Comparison of ENCODE assay signal across 9 cellular contexts in the genomic region with DNA sequence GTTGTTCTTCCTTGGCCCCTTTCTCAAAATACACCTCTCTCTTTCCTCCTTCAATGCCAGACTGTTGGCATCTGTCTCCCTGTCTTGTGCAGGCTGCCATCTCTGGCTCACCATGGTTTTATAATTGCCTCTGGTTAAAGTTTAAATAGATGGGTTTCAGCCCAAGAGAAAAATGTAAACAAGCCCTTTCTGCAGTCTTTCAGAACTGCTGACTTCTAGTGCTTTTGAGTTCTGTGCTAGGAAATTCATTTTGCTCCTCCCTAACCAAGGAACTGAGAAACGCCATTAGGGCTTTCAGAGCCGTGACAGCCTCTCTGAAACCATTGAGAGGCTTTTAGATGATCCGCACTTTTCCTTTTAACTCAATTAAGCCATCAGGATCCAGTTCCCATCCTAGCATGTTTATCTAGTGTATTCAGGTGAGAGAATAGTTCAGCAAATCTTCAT.
A peak's percentile ranks its signal among the peaks of the same experiment; 100 is the strongest.
DNase-seq lines count a peak whose midpoint lies in the region; ATAC-seq and TF ChIP-seq lines count a peak whose summit lies in the region.
"Had no signal": no experiment of that assay in that cellular context is flagged by ENCODE, and none has a peak within 500 bp of the region (broad histone marks: within the 10 kb centered on the region; RNA-seq: fewer than 3 reads in every experiment).

No MANE protein-coding gene starts in this region.

- CTCF ChIA-PET in T-cell (lab: Charles Lee) = no interaction called here

- H2AFZ ChIP-seq in H9 (ENCODE audit: low read length) = no peak overlapping the region

- no peaks in the 10 kb centered on the region for H3K23me2 ChIP-seq in H9 (ENCODE audit: insufficient read length, low read depth, low read length, poor library complexity, severe bottlenecking)

- peak overlapping the region in 1 of 4 donors; percentile 5 for H3K4me3 ChIP-seq in transverse colon
- H3K4me3 ChIP-seq: BLaER1 had no signal

- POLR2A ChIA-PET in T-cell (lab: Charles Lee) = interaction anchor here in 1 of 2 donors (0.6 kb wide), 1 partner anchor 35 kb away, joined by 3 read pairs; no protein-coding TSS in a partner anchor

- H2BK120ac ChIP-seq in H9 (ENCODE audit: low read depth, low read length, poor library complexity, severe bottlenecking) = no peak overlapping the region

- no peak overlapping the region for H3K4me3 Mint-ChIP-seq in activated T-cell treated with anti-CD3 and anti-CD28 coated beads, Interleukin-2, amount 50 U/mL, for 72 hours
- H3K4me3 Mint-ChIP-seq in activated T-cell treated with anti-CD3 and anti-CD28 coated beads, Interleukin-2, amount 50 U/mL, for 24 hours = no peak overlapping the region
- H3K4me3 Mint-ChIP-seq in T-cell (no peak overlapping the region), H9 (no peak overlapping the region)

- no peaks in the 10 kb centered on the region for H3K9me3 Mint-ChIP-seq in activated T-cell treated with anti-CD3 and anti-CD28 coated beads, Interleukin-2, amount 50 U/mL, for 72 hours
- H3K9me3 Mint-ChIP-seq in activated T-cell treated with anti-CD3 and anti-CD28 coated beads, Interleukin-2, amount 50 U/mL, for 24 hours = no peaks in the 10 kb centered on the region
- H3K9me3 Mint-ChIP-seq in T-cell = no peaks in the 10 kb centered on the region
- H3K9me3 Mint-ChIP-seq in H9 = peaks cover 0 to 4% of the 10 kb centered on the region in 2 experiments; a peak in 1 of 5 replicates

- no peaks in the 10 kb centered on the region for H3K27me3 ChIP-seq in transverse colon
- H3K27me3 ChIP-seq in H9 (ENCODE audit: insufficient read depth, low read length) = no peaks in the 10 kb centered on the region
- H3K27me3 ChIP-seq: BLaER1 had no signal

- TF ChIP-seq POLR2A in transverse colon (IDR thresholded peaks at IDR 0.05) = no peak

- DNase-seq in activated T-cell treated with anti-CD3 and anti-CD28 coated beads, Interleukin-2, amount 50 U/mL, for 72 hours = no peak
- no peak for DNase-seq in activated T-cell treated with anti-CD3 and anti-CD28 coated beads, Interleukin-2, amount 50 U/mL, for 24 hours
- DNase-seq in T-cell = no peak
- no peak for DNase-seq in left lobe of liver (ENCODE audit: low spot score)
- DNase-seq in transverse colon = no peak
- DNase-seq in H9 = no peak
- no peak for DNase-seq in GM10266 (ENCODE audit: extremely low spot score)

- H3K4me1 ChIP-seq in transverse colon (peaks cover 14 to 23% (median 19%) of the 10 kb centered on the region in 4 donors), H9 (ENCODE audit: insufficient read depth, low read length) (no peaks in the 10 kb centered on the region)

- no peak overlapping the region for H2BK20ac ChIP-seq in H9 (ENCODE audit: low read depth, low read length, poor library complexity, severe bottlenecking)

- 13 to 36% methylated on average over 3 of the region's 3 CpGs for WGBS in transverse colon (ENCODE audit: low coverage in 1 of 2), 2 donors
- whole genome bisulfite sequencing in H9 (ENCODE audit: extremely low coverage, insufficient read length, low lambda C conversion rate) = no CpG with 5 or more reads among the region's 3 CpGs

- H3K14ac ChIP-seq in H9 (ENCODE audit: insufficient read depth, low read length) = no peak overlapping the region

- no peak overlapping the region for H3K56ac ChIP-seq in H9 (ENCODE audit: insufficient read length, low read depth, low read length)

- no peak for ATAC-seq in activated T-cell treated with anti-CD3 and anti-CD28 coated beads, Interleukin-2, amount 50 U/mL, for 72 hours (replicated peaks in 1 of 2)
- ATAC-seq in T-cell (replicated peaks in 1 of 4) (no peak), left lobe of liver (peak; percentile 96), HG02763 (IDR thresholded peaks at IDR 0.05; ENCODE audit: unreplicated experiment) (no peak)

- no peaks in the 10 kb centered on the region for H3K36me3 ChIP-seq in transverse colon
- H3K36me3 ChIP-seq: BLaER1 had no signal

- in situ Hi-C loops in transverse colon (cut with MboI; ENCODE audit: low pct_ligation_motif_present in 1 of 4, low pct_unique_long_range_greater_than_20kb in 1 of 4, low sequenced_read_pairs in 3 of 4) = no loop called here

- H3K9me3 ChIP-seq in transverse colon = no peaks in the 10 kb centered on the region
- no peaks in the 10 kb centered on the region for H3K9me3 ChIP-seq in H9 (ENCODE audit: control insufficient read depth, low read depth, low read length)
- H3K9me3 ChIP-seq: BLaER1 had no signal

- peaks cover 0 to 4% of the 10 kb centered on the region in 2 donors for H3K36me3 Mint-ChIP-seq in activated T-cell treated with anti-CD3 and anti-CD28 coated beads, Interleukin-2, amount 50 U/mL, for 72 hours (ENCODE audit: insufficient read depth in 2 of 2)
- no peaks in the 10 kb centered on the region for H3K36me3 Mint-ChIP-seq in activated T-cell treated with anti-CD3 and anti-CD28 coated beads, Interleukin-2, amount 50 U/mL, for 24 hours (ENCODE audit: low read depth)
- no peaks in the 10 kb centered on the region for H3K36me3 Mint-ChIP-seq in T-cell
- H3K36me3 Mint-ChIP-seq in H9 (ENCODE audit: insufficient read depth in 1 of 3, low read depth in 3 of 3) = no peaks in the 10 kb centered on the region

- TF ChIP-seq CTCF in transverse colon (IDR thresholded peaks at IDR 0.05) (no peak), H9 (conservative IDR thresholded peaks at IDR 0.05) (no peak), GM10266 (IDR thresholded peaks at IDR 0.05; ENCODE audit: control insufficient read depth, insufficient read depth, low read depth, missing control alignments) (no peak)

- no peak overlapping the region for H2AK5ac ChIP-seq in H9 (ENCODE audit: insufficient read length, low read length)

- H3T11ph ChIP-seq in H9 (ENCODE audit: low read length) = no peak overlapping the region

- no peaks in the 10 kb centered on the region for H3K79me2 ChIP-seq in H9 (ENCODE audit: insufficient read depth, low read length)

- H3K18ac ChIP-seq in H9 (ENCODE audit: insufficient read length, low read depth, low read length) = no peak overlapping the region

- H2BK12ac ChIP-seq in H9 (ENCODE audit: insufficient read length, low read depth, low read length) = no peak overlapping the region

- H3K4me2 ChIP-seq in H9 (ENCODE audit: insufficient read depth, insufficient read length, low read length) = no peak overlapping the region
- H3K4me2 ChIP-seq: BLaER1 had no signal

- no peak overlapping the region for H2BK5ac ChIP-seq in H9 (ENCODE audit: insufficient read length, low read length)

- no peaks in the 10 kb centered on the region for H3K79me1 ChIP-seq in H9 (ENCODE audit: insufficient read depth, low read depth, low read length, poor library complexity, severe bottlenecking)

- intact Hi-C loops in transverse colon (cut with DNase I; ENCODE audit: low total_unique reads) = no loop called here

- no peak overlapping the region for H3K9ac ChIP-seq in H9 (ENCODE audit: extremely low read depth, insufficient read length, low read length)
- H3K9ac ChIP-seq: BLaER1 had no signal

- no peak overlapping the region for H4K8ac ChIP-seq in H9 (replicated peaks; ENCODE audit: insufficient read length, low read depth, low read length)

- H4K5ac ChIP-seq in H9 (ENCODE audit: insufficient read length, low read depth, low read length) = no peak overlapping the region

- TF ChIP-seq EP300 in transverse colon (IDR thresholded peaks at IDR 0.05; ENCODE audit: low read depth) = no peak

- H3K27me3 Mint-ChIP-seq in activated T-cell treated with anti-CD3 and anti-CD28 coated beads, Interleukin-2, amount 50 U/mL, for 72 hours (ENCODE audit: low read depth) = no peaks in the 10 kb centered on the region
- no peaks in the 10 kb centered on the region for H3K27me3 Mint-ChIP-seq in activated T-cell treated with anti-CD3 and anti-CD28 coated beads, Interleukin-2, amount 50 U/mL, for 24 hours
- H3K27me3 Mint-ChIP-seq in T-cell = no peaks in the 10 kb centered on the region
- H3K27me3 Mint-ChIP-seq in H9 (ENCODE audit: low read depth) = peaks cover 5% of the 10 kb centered on the region

- no peak overlapping the region for H3K4ac ChIP-seq in H9 (ENCODE audit: low read depth, low read length)

- no peaks in the 10 kb centered on the region for H4K20me1 ChIP-seq in H9 (ENCODE audit: control insufficient read depth, insufficient read depth, insufficient read length)
- H4K20me1 ChIP-seq: BLaER1 had no signal

- H2BK15ac ChIP-seq in H9 (ENCODE audit: low read depth, low read length) = no peak overlapping the region

- H3K27ac ChIP-seq in transverse colon = peak overlapping the region; percentile 81 to 84 (median 82)
- H3K27ac ChIP-seq in H9 (ENCODE audit: insufficient read length, low read depth, low read length) = no peak overlapping the region

- peaks cover 35% of the 10 kb centered on the region for H3K4me1 Mint-ChIP-seq in activated T-cell treated with anti-CD3 and anti-CD28 coated beads, Interleukin-2, amount 50 U/mL, for 72 hours (ENCODE audit: low read depth)
- H3K4me1 Mint-ChIP-seq in activated T-cell treated with anti-CD3 and anti-CD28 coated beads, Interleukin-2, amount 50 U/mL, for 24 hours (ENCODE audit: low read depth) = peaks cover 15% of the 10 kb centered on the region
- H3K4me1 Mint-ChIP-seq in T-cell (peaks cover 15 to 25% (median 20%) of the 10 kb centered on the region in 3 donors), H9 (peaks cover 4 to 15% of the 10 kb centered on the region in 2 experiments; a peak in 3 of 4 replicates)

- H3K27ac Mint-ChIP-seq in activated T-cell treated with anti-CD3 and anti-CD28 coated beads, Interleukin-2, amount 50 U/mL, for 72 hours = peak overlapping the region; percentile 2
- no peak overlapping the region for H3K27ac Mint-ChIP-seq in activated T-cell treated with anti-CD3 and anti-CD28 coated beads, Interleukin-2, amount 50 U/mL, for 24 hours
- H3K27ac Mint-ChIP-seq in T-cell (peak overlapping the region; percentile 24 to 80), H9 (no peak overlapping the region)

- H3K23ac ChIP-seq in H9 (ENCODE audit: insufficient read length, low read depth, low read length) = no peak overlapping the region

- H4K91ac ChIP-seq in H9 (ENCODE audit: insufficient read length, low read depth, low read length) = no peak overlapping the region

Comparison
In these comparisons a context has a peak if more than half of its experiments do, and no peak if none do; other contexts are left out.
1. H3K27ac Mint-ChIP-seq: peak in activated T-cell treated with anti-CD3 and anti-CD28 coated beads, Interleukin-2, amount 50 U/mL, for 72 hours (single experiment) and T-cell (2 of 2); none in activated T-cell treated with anti-CD3 and anti-CD28 coated beads, Interleukin-2, amount 50 U/mL, for 24 hours (single experiment) and H9 (0 of 3).